In genomic region chr20:19885981-19886665, GRCh38 we compare ENCODE assay signal across 8 cellular contexts.
DNase-seq lines count a peak whose midpoint lies in the region; ATAC-seq and TF ChIP-seq lines count a peak whose summit lies in the region.
"Had no signal": no experiment of that assay in that cellular context is flagged by ENCODE, and none has a peak within 500 bp of the region (broad histone marks: within the 10 kb centered on the region; RNA-seq: fewer than 3 reads in every experiment).

No MANE protein-coding gene starts in this region.

- ATAC-seq in upper lobe of right lung, result peak; percentile 52

- DNase-seq in NCI-H2029 (lab: John Stamatoyannopoulos, UW), result peak; percentile 46
- no peak for DNase-seq in coronary artery (ENCODE audit: low spot score)
- peak; percentile 55 for DNase-seq in medulla oblongata (ENCODE audit: extremely low spot score)
- DNase-seq in upper lobe of right lung, result peak; percentile 63
- no peak for DNase-seq in GM20000 (ENCODE audit: low spot score)
- DNase-seq in activated CD4-positive, alpha-beta T cell treated with anti-CD3 and anti-CD28 coated beads, Interleukin-2, amount 50 U/mL, for 1 hour, result no peak
- DNase-seq in stimulated activated CD4-positive, alpha-beta T cell treated with anti-CD3 and anti-CD28 coated beads, Interleukin-4, amount 100 ng/mL, for 1 hour, result no peak
- DNase-seq: stimulated activated naive CD4-positive, alpha-beta T cell treated with Interleukin-2 at 50 U/mL for 16 hours had no signal

- H3K4me1 ChIP-seq in upper lobe of right lung, result peaks cover 52% of the 10 kb centered on the region

- H3K36me3 ChIP-seq in upper lobe of right lung, result no peaks in the 10 kb centered on the region

- peak overlapping the region; percentile 59 for H3K4me3 ChIP-seq in coronary artery
- peak overlapping the region; percentile 43 for H3K4me3 ChIP-seq in upper lobe of right lung

- no peak for TF ChIP-seq CTCF in coronary artery (IDR thresholded peaks at IDR 0.05)
- TF ChIP-seq CTCF in upper lobe of right lung (IDR thresholded peaks at IDR 0.05), result no peak
- TF ChIP-seq CTCF in GM20000 (IDR thresholded peaks at IDR 0.05; ENCODE audit: extremely low read depth, missing control alignments), result no peak

- no peaks in the 10 kb centered on the region for H3K9me3 ChIP-seq in upper lobe of right lung

- no peaks in the 10 kb centered on the region for H3K27me3 ChIP-seq in upper lobe of right lung

- H3K27ac ChIP-seq in coronary artery, result peak overlapping the region; percentile 41 to 89
- peak overlapping the region; percentile 82 for H3K27ac ChIP-seq in upper lobe of right lung

- intact Hi-C loops in upper lobe of right lung (cut with DNase I), result no loop called here

Comparison
In these comparisons a context has a peak if more than half of its experiments do, and no peak if none do; other contexts are left out.
1. DNase-seq: peak in NCI-H2029 (single experiment), medulla oblongata (single experiment) and upper lobe of right lung (single experiment); none in coronary artery (single experiment), GM20000 (single experiment), activated CD4-positive, alpha-beta T cell treated with anti-CD3 and anti-CD28 coated beads, Interleukin-2, amount 50 U/mL, for 1 hour (single experiment) and stimulated activated CD4-positive, alpha-beta T cell treated with anti-CD3 and anti-CD28 coated beads, Interleukin-4, amount 100 ng/mL, for 1 hour (single experiment).